In genomic region chr11:19311306-19312030, GRCh38 we compare ENCODE assay signal across 8 cellular contexts.
DNase-seq lines count a peak whose midpoint lies in the region; ATAC-seq and TF ChIP-seq lines count a peak whose summit lies in the region.

No MANE protein-coding gene starts in this region.

- 21 to 34% (median 30%) methylated on average over 3 of the region's 3 CpGs for WGBS in psoas muscle, 3 donors

- H3K36me3 Mint-ChIP-seq in activated naive CD8-positive, alpha-beta T cell treated with anti-CD3 and anti-CD28 coated beads for 36 hours = no peaks in the 10 kb centered on the region

- H3K4me1 Mint-ChIP-seq in activated naive CD8-positive, alpha-beta T cell treated with anti-CD3 and anti-CD28 coated beads for 36 hours = no peaks in the 10 kb centered on the region

- no peak overlapping the region for H3K27ac ChIP-seq in left ventricle myocardium inferior (replicated peaks)
- no peak overlapping the region for H3K27ac ChIP-seq in psoas muscle

- intact Hi-C loops in left ventricle myocardium inferior (cut with micrococcal nuclease) = loop anchor here (5.0 kb wide), 1 partner anchor 241 kb away; no protein-coding TSS in a partner anchor
- intact Hi-C loops in psoas muscle (cut with DNase I) = loop anchor here in 1 of 2 donors (1.0 kb wide), 1 partner anchor 242 kb away; no protein-coding TSS in a partner anchor

- ATAC-seq in HG03045 (IDR thresholded peaks at IDR 0.05; ENCODE audit: unreplicated experiment) (peak; percentile 66), psoas muscle (peak; percentile 65 to 83 (median 82))

- H3K36me3 ChIP-seq in left ventricle myocardium inferior (no peaks in the 10 kb centered on the region), psoas muscle (ENCODE audit: insufficient read depth in 1 of 2, low read depth in 1 of 2) (no peaks in the 10 kb centered on the region)

- H3K27me3 ChIP-seq in left ventricle myocardium inferior (ENCODE audit: low read depth) (no peaks in the 10 kb centered on the region), psoas muscle (ENCODE audit: insufficient read depth in 3 of 3, low read length in 2 of 3) (no peaks in the 10 kb centered on the region)

- peaks cover 4% of the 10 kb centered on the region for H3K27me3 Mint-ChIP-seq in activated naive CD8-positive, alpha-beta T cell treated with anti-CD3 and anti-CD28 coated beads for 36 hours

- in situ Hi-C loops in GM13976 (cut with MboI; ENCODE audit: low sequenced_read_pairs, unreplicated experiment) = loop anchor here (10.0 kb wide), 1 partner anchor 233 kb away; no protein-coding TSS in a partner anchor

- no peak overlapping the region for H3K27ac Mint-ChIP-seq in activated naive CD8-positive, alpha-beta T cell treated with anti-CD3 and anti-CD28 coated beads for 36 hours

- no peaks in the 10 kb centered on the region for H3K9me3 Mint-ChIP-seq in activated naive CD8-positive, alpha-beta T cell treated with anti-CD3 and anti-CD28 coated beads for 36 hours

- H3K4me3 ChIP-seq in AG09309 (ENCODE audit: control insufficient read depth, low read depth, low read length) (no peak overlapping the region), left ventricle myocardium inferior (no peak overlapping the region), psoas muscle (no peak overlapping the region)

- H3K9me3 ChIP-seq in left ventricle myocardium inferior (replicated peaks) (no peaks in the 10 kb centered on the region), psoas muscle (no peaks in the 10 kb centered on the region)

- DNase-seq in AG09309 (ENCODE audit: low read depth) (no peak), GM13976 (ENCODE audit: low spot score) (peak; percentile 67), NCI-H774 (lab: John Stamatoyannopoulos, UW) (peak; percentile 19), left ventricle myocardium inferior (peak; percentile 52), psoas muscle (peak; percentile 62 to 63)
- peak; percentile 24 for DNase-seq in activated naive CD8-positive, alpha-beta T cell treated with anti-CD3 and anti-CD28 coated beads for 36 hours
- no peak for DNase-seq in stimulated activated naive CD4-positive, alpha-beta T cell treated with Interleukin-2 at 50 U/mL for 16 hours (lab: John Stamatoyannopoulos, UW)

- H3K4me3 Mint-ChIP-seq in activated naive CD8-positive, alpha-beta T cell treated with anti-CD3 and anti-CD28 coated beads for 36 hours = no peak overlapping the region

- H3K4me1 ChIP-seq in left ventricle myocardium inferior = peaks cover 4% of the 10 kb centered on the region
- no peaks in the 10 kb centered on the region for H3K4me1 ChIP-seq in psoas muscle

- TF ChIP-seq CTCF in AG09309 (IDR thresholded peaks at IDR 0.05; ENCODE audit: control insufficient read depth, insufficient read depth, low read depth, low read length, missing control alignments) = peak; percentile 93
- peak; percentile 68 for TF ChIP-seq CTCF in GM13976 (IDR thresholded peaks at IDR 0.05; ENCODE audit: borderline replicate concordance, control extremely low read depth, extremely low read depth, insufficient read depth, missing control alignments)
- TF ChIP-seq CTCF in left ventricle myocardium inferior (IDR thresholded peaks at IDR 0.05; ENCODE audit: borderline replicate concordance) = peak; percentile 88
- TF ChIP-seq CTCF in psoas muscle (IDR thresholded peaks at IDR 0.05) = peak; percentile 74

Comparison
In these comparisons a context has a peak if more than half of its experiments do, and no peak if none do; other contexts are left out.
1. DNase-seq: peak in GM13976 (single experiment), NCI-H774 (single experiment), activated naive CD8-positive, alpha-beta T cell treated with anti-CD3 and anti-CD28 coated beads for 36 hours (single experiment), left ventricle myocardium inferior (single experiment) and psoas muscle (2 of 2); none in AG09309 (single experiment) and stimulated activated naive CD4-positive, alpha-beta T cell treated with Interleukin-2 at 50 U/mL for 16 hours (single experiment).
2. Peak in every context shown above with its lines, with median percentiles within 50 percentile points of each other: CTCF ChIP-seq.